Comparison of ENCODE assay signal across 23 cellular contexts in genomic region chr11:6570691-6571427, GRCh38. TPM values are rescaled to one million over a fixed set of nuclear protein-coding genes. Genes with fewer than 3 reads are reported as not detected.
DNase-seq lines count a peak whose midpoint lies in the region; ATAC-seq and TF ChIP-seq lines count a peak whose summit lies in the region.
"Had no signal": no experiment of that assay in that cellular context is flagged by ENCODE, and none has a peak within 500 bp of the region (broad histone marks: within the 10 kb centered on the region; RNA-seq: fewer than 3 reads in every experiment).

No MANE protein-coding gene starts in this region.

- peaks cover 7% of the 10 kb centered on the region for H3K4me1 Mint-ChIP-seq in WTC11
- H3K4me1 Mint-ChIP-seq: B cell had no signal

- no peaks in the 10 kb centered on the region; the same call in 1 of the 2 replicates for H3K27me3 Mint-ChIP-seq in WTC11 (ENCODE audit: low read depth)
- H3K27me3 Mint-ChIP-seq: activated CD4-positive, alpha-beta T cell treated with anti-CD3 and anti-CD28 coated beads, Interleukin-2, amount 10 ng/mL, durations not matched to agents 7 days and 5 days; activated CD8-positive, alpha-beta memory T cell treated with anti-CD3 and anti-CD28 coated beads, Interleukin-2, amount 10 ng/mL, durations not matched to agents 7 days and 5 days; B cell; naive B cell had no signal

- no peak overlapping the region for H3K27ac ChIP-seq in right cardiac atrium (ENCODE audit: low read length)
- H3K27ac ChIP-seq: spleen, transverse colon, WERI-Rb-1 had no signal

- no peak for TF ChIP-seq CTCF in GM10266 (IDR thresholded peaks at IDR 0.05; ENCODE audit: control insufficient read depth, insufficient read depth, low read depth, missing control alignments)
- TF ChIP-seq CTCF in WTC11 (IDR thresholded peaks at IDR 0.05) = no peak; the same call in 1 of the 2 replicates

- H3K27ac Mint-ChIP-seq in WTC11 = no peak overlapping the region
- H3K27ac Mint-ChIP-seq: activated CD4-positive, alpha-beta T cell treated with anti-CD3 and anti-CD28 coated beads, Interleukin-2, amount 10 ng/mL, durations not matched to agents 7 days and 5 days; activated CD8-positive, alpha-beta memory T cell treated with anti-CD3 and anti-CD28 coated beads, Interleukin-2, amount 10 ng/mL, durations not matched to agents 7 days and 5 days; B cell had no signal

- peaks cover 5% of the 10 kb centered on the region for H3K4me1 ChIP-seq in right cardiac atrium (ENCODE audit: control insufficient read depth, insufficient read depth, low read length)

- H3K9me3 Mint-ChIP-seq in WTC11 = no peaks in the 10 kb centered on the region
- H3K9me3 Mint-ChIP-seq: activated CD4-positive, alpha-beta T cell treated with anti-CD3 and anti-CD28 coated beads, Interleukin-2, amount 10 ng/mL, durations not matched to agents 7 days and 5 days; naive B cell had no signal

- POLR2A ChIA-PET in WTC11 (lab: Charles Lee) = interaction anchor here (1.1 kb wide), 1 partner anchor 41 kb away, joined by 4 read pairs; the partner anchor contains the start of gene TAF10

- no peak overlapping the region for H3K4me3 ChIP-seq in right cardiac atrium (ENCODE audit: low read length)
- H3K4me3 ChIP-seq: spleen, transverse colon had no signal

- WGBS in right cardiac atrium = 76% methylated on average over 62 of the region's 62 CpGs

- no peaks in the 10 kb centered on the region for H3K9me3 ChIP-seq in right cardiac atrium (ENCODE audit: control insufficient read depth, low read length)
- H3K9me3 ChIP-seq: spleen, transverse colon had no signal

- intact Hi-C loops in right cardiac atrium (cut with DNase I) = no loop called here

- H3K36me3 Mint-ChIP-seq in WTC11 = no peaks in the 10 kb centered on the region
- H3K36me3 Mint-ChIP-seq: naive B cell had no signal

- no peaks in the 10 kb centered on the region for H3K27me3 ChIP-seq in right cardiac atrium (ENCODE audit: control insufficient read depth, insufficient read depth)
- H3K27me3 ChIP-seq: spleen, transverse colon had no signal

- DNase-seq in GM10266 (ENCODE audit: extremely low spot score) = peak; percentile 5
- DNase-seq in WTC11 (ENCODE audit: low spot score) = peak; percentile 40
- DNase-seq in right cardiac atrium = peak in 2 of 3 donors; percentile 69 to 74
- DNase-seq in retina = peak; percentile 59
- DNase-seq in SIG-M5 treated with dmso at 0.1 percent for 504 hours (lab: John Stamatoyannopoulos, UW; ENCODE audit: unreplicated experiment) = no peak
- no peak for DNase-seq in NCI-H2107 treated with DMSO at 0.1 percent for 48 hours (lab: John Stamatoyannopoulos, UW; ENCODE audit: unreplicated experiment)
- DNase-seq in pons (ENCODE audit: low spot score) = no peak
- no peak for DNase-seq in central memory CD4-positive, alpha-beta T cell
- DNase-seq: activated CD4-positive, alpha-beta T cell treated with anti-CD3 and anti-CD28 coated beads, Interleukin-2, amount 10 ng/mL, durations not matched to agents 7 days and 5 days; activated CD8-positive, alpha-beta memory T cell treated with anti-CD3 and anti-CD28 coated beads, Interleukin-2, amount 10 ng/mL, durations not matched to agents 7 days and 5 days; activated naive CD4-positive, alpha-beta T cell; activated T-cell treated with anti-CD3 and anti-CD28 coated beads, Interleukin-2, amount 50 U/mL, for 48 hours; effector CD4-positive, alpha-beta T cell; erythroblast; naive B cell; NCI-H1048; NCI-H187; NCI-H524; nucleus accumbens; spleen; transverse colon; WERI-Rb-1 had no signal

- CTCF ChIA-PET in WTC11 (lab: Charles Lee) = interaction anchor here (0.8 to 2.6 kb wide), 16 partner anchors 9 to 192 kb away, joined by 3 to 22 read pairs (median 4); partner anchors contain the start of genes MRPL17 and TAF10

- ATAC-seq in WTC11 (peak; percentile 17; the same call in 1 of the 2 replicates), right cardiac atrium (peak; percentile 13 to 56)
- ATAC-seq: activated CD8-positive, alpha-beta memory T cell treated with anti-CD3 and anti-CD28 coated beads, Interleukin-2, amount 10 ng/mL, durations not matched to agents 7 days and 5 days had no signal

- no peak overlapping the region for H3K4me3 Mint-ChIP-seq in WTC11
- H3K4me3 Mint-ChIP-seq: activated CD4-positive, alpha-beta T cell treated with anti-CD3 and anti-CD28 coated beads, Interleukin-2, amount 10 ng/mL, durations not matched to agents 7 days and 5 days; activated CD8-positive, alpha-beta memory T cell treated with anti-CD3 and anti-CD28 coated beads, Interleukin-2, amount 10 ng/mL, durations not matched to agents 7 days and 5 days; B cell had no signal

TF ChIP-seq in WTC11, 78 proteins besides CTCF, POLR2A, EP300 and RAD21:
- TF ChIP-seq ETV6 (CRISPR knock-in tag; IDR thresholded peaks at IDR 0.05) (no peak), OVOL2 (CRISPR knock-in tag; IDR thresholded peaks at IDR 0.05; ENCODE audit: borderline replicate concordance) (no peak)

RNA-seq across cellular contexts. Expression of gene RRP8, which starts 32.6 kb away (rescaled TPM):
- total RNA-seq in WTC11 (2021) = 12.5 to 15.0 TPM (median 14.6 TPM) in 3 replicates
- total RNA-seq in right cardiac atrium = 10 to 100 TPM; 15.8 to 21.7 (median 18.7) TPM
- polyA plus RNA-seq in right cardiac atrium = 18.2 TPM

RNA-seq across cellular contexts. Expression of gene ILK, which starts 32.7 kb away (rescaled TPM):
- total RNA-seq in WTC11 (2021) (97.7 to 112 TPM (median 110 TPM) in 3 replicates), right cardiac atrium (100 to 1,000 TPM; 176 to 196 (median 192) TPM)
- 180 TPM for polyA plus RNA-seq in right cardiac atrium

RNA-seq across cellular contexts. Expression of gene TAF10, which starts 41.2 kb away (rescaled TPM):
- 165 to 186 TPM (median 178 TPM) in 3 replicates for total RNA-seq in WTC11 (2021)
- 100 to 1,000 TPM in 2 of 4 donors, 10 to 100 TPM in 2; 96.9 to 115 (median 99.1) TPM for total RNA-seq in right cardiac atrium
- polyA plus RNA-seq in right cardiac atrium = 100 TPM

RNA-seq across cellular contexts. Expression of gene TPP1, which starts 48.4 kb away (rescaled TPM):
- 36.2 to 51.4 TPM (median 44.8 TPM) in 3 replicates for total RNA-seq in WTC11 (2021)
- total RNA-seq in right cardiac atrium = 10 to 100 TPM; 56.7 to 98.3 (median 78.2) TPM
- 52.6 TPM for polyA plus RNA-seq in right cardiac atrium

Comparison
In these comparisons a context has a peak if more than half of its experiments do, and no peak if none do; other contexts are left out.
1. DNase-seq: peak in GM10266 (single experiment), WTC11 (single experiment), right cardiac atrium (2 of 3) and retina (single experiment); none in SIG-M5 treated with dmso at 0.1 percent for 504 hours (single experiment), NCI-H2107 treated with DMSO at 0.1 percent for 48 hours (single experiment), pons (single experiment) and central memory CD4-positive, alpha-beta T cell (single experiment).